ENCODE assay signal across 11 cellular contexts in the genomic region with DNA sequence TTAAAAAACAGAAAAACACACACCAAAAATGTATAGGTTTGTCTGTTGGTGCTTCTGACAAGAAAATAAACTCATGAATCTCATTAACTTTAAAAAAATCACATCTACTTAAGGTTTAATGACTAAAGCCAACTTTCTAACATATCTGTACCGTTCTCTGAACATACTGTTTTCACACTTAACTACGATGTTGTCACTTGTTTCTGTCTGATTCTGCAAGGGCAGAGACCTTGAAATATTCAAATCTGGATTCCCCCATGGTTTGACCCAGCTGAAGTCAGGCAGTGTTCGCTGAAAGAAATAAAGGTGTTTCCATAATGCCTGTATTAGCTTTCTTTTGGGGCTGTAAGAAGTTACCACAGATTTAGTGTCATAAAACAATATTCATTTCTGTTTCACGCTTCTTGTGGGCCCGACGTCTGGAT. TPM values are rescaled to one million over a fixed set of nuclear protein-coding genes. Genes with fewer than 3 reads are reported as not detected.
DNase-seq lines count a peak whose midpoint lies in the region; ATAC-seq and TF ChIP-seq lines count a peak whose summit lies in the region.
"Had no signal": no experiment of that assay in that cellular context is flagged by ENCODE, and none has a peak within 500 bp of the region (broad histone marks: within the 10 kb centered on the region; RNA-seq: fewer than 3 reads in every experiment).

No MANE protein-coding gene starts in this region.

- peak overlapping the region; percentile 32; the same call in 1 of the 2 replicates for H3K9ac ChIP-seq in HCT116 (ENCODE audit: low read length)

- no peak for DNase-seq in activated CD4-positive, CD25-positive, alpha-beta regulatory T cell treated with anti-CD3 and anti-CD28 coated beads, Interleukin-2, amount 50 U/mL, for 72 hours
- DNase-seq in HCT116 (ENCODE audit: low read depth, low spot score): no peak
- no peak for DNase-seq in activated B cell treated with CpG ODN at 0.5 μM for 24 hours
- DNase-seq in naive B cell: peak; percentile 11
- DNase-seq in cortex of kidney (lab: John Stamatoyannopoulos, UW): no peak
- DNase-seq in NCI-H2107 (lab: John Stamatoyannopoulos, UW): no peak
- DNase-seq: 8988T, occipital lobe had no signal

- H3K36me3 Mint-ChIP-seq in activated B cell treated with CpG ODN at 0.5 μM for 24 hours (ENCODE audit: low read depth) (peaks cover 18% of the 10 kb centered on the region), naive B cell (no peaks in the 10 kb centered on the region)

- no peak for TF ChIP-seq POLR2A in HCT116 (IDR thresholded peaks at IDR 0.05; ENCODE audit: borderline replicate concordance, extremely low read depth, insufficient read depth, insufficient read length)

- no peaks in the 10 kb centered on the region for H3K9me3 Mint-ChIP-seq in activated B cell treated with CpG ODN at 0.5 μM for 24 hours
- H3K9me3 Mint-ChIP-seq in naive B cell: no peaks in the 10 kb centered on the region

- 0 out of 2 replicates have a peak, but pooled peaks cover 4% of the 10 kb centered on the region for H4K20me1 ChIP-seq in HCT116 (ENCODE audit: insufficient read depth)

- no peak overlapping the region for H2AFZ ChIP-seq in HCT116 (ENCODE audit: low read depth, low read length, poor library complexity, severe bottlenecking)

- no peaks in the 10 kb centered on the region for H3K9me2 ChIP-seq in HCT116 (ENCODE audit: insufficient read depth)

- peak; percentile 38 to 53 for ATAC-seq in activated CD4-positive, CD25-positive, alpha-beta regulatory T cell treated with anti-CD3 and anti-CD28 coated beads, Interleukin-2, amount 50 U/mL, for 24 hours
- no peak for ATAC-seq in HCT116
- ATAC-seq in activated B cell treated with CpG ODN at 0.5 μM for 24 hours (ENCODE audit: low read depth): peak; percentile 18
- ATAC-seq in naive B cell (ENCODE audit: low read depth in 2 of 2): peak in 1 of 2 donors; percentile 6
- no peak for ATAC-seq in HG03175 (IDR thresholded peaks at IDR 0.05; ENCODE audit: unreplicated experiment)

- no peaks in the 10 kb centered on the region for H3K27me3 ChIP-seq in HCT116 (ENCODE audit: insufficient read depth, low read length)

- RAD21 ChIA-PET in HCT116 (lab: Charles Lee; ENCODE audit: low non-redundant PET in 1 of 2, low total read pairs in 2 of 2, uncharacterized antibody in 2 of 2, unreplicated experiment in 2 of 2): no interaction called here

- POLR2A ChIA-PET in HCT116 (lab: Charles Lee): no interaction called here
- POLR2A ChIA-PET in activated B cell treated with CpG ODN at 0.5 μM for 24 hours (lab: Charles Lee): interaction anchor here (0.5 to 4.7 kb wide), 9 partner anchors 9 to 318 kb away, joined by 3 to 40 read pairs (median 5); no protein-coding TSS in a partner anchor

- H3K79me2 ChIP-seq in HCT116 (ENCODE audit: insufficient read depth, low read length): peaks cover 17% of the 10 kb centered on the region

- H3K4me3 ChIP-seq in HCT116 (replicated peaks in 1 of 2; ENCODE audit: low read depth in 1 of 2, low read length in 2 of 2): peak overlapping the region in 1 of 2 experiments; percentile 3; a peak in 1 of 4 replicates

- H3K4me2 ChIP-seq in HCT116 (ENCODE audit: low read length): peak overlapping the region; percentile 54

- H3K4me1 ChIP-seq in HCT116 (ENCODE audit: control insufficient read depth in 1 of 2, insufficient read depth in 2 of 2, low read length in 2 of 2): peaks cover 35 to 46% of the 10 kb centered on the region in 2 experiments

- CTCF ChIA-PET in HCT116 (lab: Charles Lee): no interaction called here
- CTCF ChIA-PET in activated B cell treated with CpG ODN at 0.5 μM for 24 hours (lab: Charles Lee): interaction anchor here (0.6 to 0.9 kb wide), 2 partner anchors 19 to 516 kb away, joined by 4 to 7 read pairs; no protein-coding TSS in a partner anchor

- peak overlapping the region; percentile 92; the same call in 1 of the 2 replicates for H3K27ac ChIP-seq in HCT116 (ENCODE audit: low read depth, low read length)

- H3K4me3 Mint-ChIP-seq in activated B cell treated with CpG ODN at 0.5 μM for 24 hours: peak overlapping the region; percentile 66
- peak overlapping the region in 2 of 8 donors; percentile 11 to 48 for H3K4me3 Mint-ChIP-seq in naive B cell
- H3K4me3 Mint-ChIP-seq: activated naive CD8-positive, alpha-beta T cell had no signal

- no peak for TF ChIP-seq RAD21 in HCT116 (IDR thresholded peaks at IDR 0.05; ENCODE audit: low read depth)

- H3K27ac Mint-ChIP-seq in activated B cell treated with CpG ODN at 0.5 μM for 24 hours: peak overlapping the region; percentile 94
- H3K27ac Mint-ChIP-seq in naive B cell: peak overlapping the region in 5 of 6 donors; percentile 38 to 97 (median 57)

- no peaks in the 10 kb centered on the region for H3K36me3 ChIP-seq in HCT116 (ENCODE audit: control insufficient read depth in 1 of 2, insufficient read depth in 2 of 2, low read length in 2 of 2)

- no peaks in the 10 kb centered on the region for H3K9me3 ChIP-seq in HCT116 (ENCODE audit: control insufficient read depth in 1 of 2, insufficient read depth in 1 of 2, low read depth in 1 of 2, low read length in 2 of 2)

- TF ChIP-seq CTCF in HCT116 (IDR thresholded peaks at IDR 0.05 in 2 of 3, conservative IDR thresholded peaks at IDR 0.05 in 1 of 3; ENCODE audit: borderline replicate concordance in 1 of 3, insufficient read depth in 1 of 3, low read depth in 2 of 3, low read length in 2 of 3) (no peak), activated B cell treated with CpG ODN at 0.5 μM for 24 hours (IDR thresholded peaks at IDR 0.05) (no peak)

- intact Hi-C loops in HCT116 (cut with micrococcal nuclease) (no loop called here), activated B cell treated with CpG ODN at 0.5 μM for 24 hours (cut with micrococcal nuclease) (loop anchor here (1.0 to 10.0 kb wide), 6 partner anchors 18 to 1947 kb away; partner anchors contain the start of genes AHCY, BCL2L1, HCK and RALY)

- BruUV-seq in HCT116 (replicated peaks; lab: Mats Ljungman, UMichigan): no TSS peak

- H3K27me3 Mint-ChIP-seq in activated B cell treated with CpG ODN at 0.5 μM for 24 hours: no peaks in the 10 kb centered on the region
- no peaks in the 10 kb centered on the region for H3K27me3 Mint-ChIP-seq in naive B cell
- H3K27me3 Mint-ChIP-seq: activated naive CD8-positive, alpha-beta T cell had no signal

- peaks cover 55% of the 10 kb centered on the region for H3K4me1 Mint-ChIP-seq in activated B cell treated with CpG ODN at 0.5 μM for 24 hours
- peaks cover 25 to 29% (median 28%) of the 10 kb centered on the region in 3 donors for H3K4me1 Mint-ChIP-seq in naive B cell

TF ChIP-seq in HCT116, 20 proteins besides CTCF, POLR2A, EP300 and RAD21:
- TF ChIP-seq TCF7L2 (IDR thresholded peaks at IDR 0.05; ENCODE audit: borderline replicate concordance, extremely low read depth, insufficient read depth, insufficient read length): no peak
- no peak for TF ChIP-seq ZNF274 (IDR thresholded peaks at IDR 0.05; ENCODE audit: low read depth, low read length)
- no peak for TF ChIP-seq JUND (IDR thresholded peaks at IDR 0.05)
- no peak for TF ChIP-seq FOSL1 (IDR thresholded peaks at IDR 0.05; ENCODE audit: low read depth)

RNA-seq across cellular contexts. Expression of gene ASXL1, which starts 2.7 kb away (rescaled TPM):
- total RNA-seq in HCT116 (2021; ENCODE audit: unreplicated experiment) (52.2 TPM), activated B cell treated with CpG ODN at 0.5 μM for 24 hours (145 and 169 TPM in 2 replicates)
- 37.4 and 38.6 TPM in 2 replicates for polyA plus RNA-seq in HCT116 (2012)
- 10 to 100 TPM in 4 of 6 donors, 1 to 10 TPM in 2; 9.4 to 22.6 (median 13.0) TPM for polyA plus RNA-seq in naive B cell (ENCODE audit: low read depth in 6 of 6)

Comparison
In these comparisons a context has a peak if more than half of its experiments do, and no peak if none do; other contexts are left out.
1. ATAC-seq: peak in activated CD4-positive, CD25-positive, alpha-beta regulatory T cell treated with anti-CD3 and anti-CD28 coated beads, Interleukin-2, amount 50 U/mL, for 24 hours (2 of 2) and activated B cell treated with CpG ODN at 0.5 μM for 24 hours (single experiment); none in HCT116 (single experiment) and HG03175 (single experiment).